Comparison of ENCODE assay signal across 27 cellular contexts in the genomic region with DNA sequence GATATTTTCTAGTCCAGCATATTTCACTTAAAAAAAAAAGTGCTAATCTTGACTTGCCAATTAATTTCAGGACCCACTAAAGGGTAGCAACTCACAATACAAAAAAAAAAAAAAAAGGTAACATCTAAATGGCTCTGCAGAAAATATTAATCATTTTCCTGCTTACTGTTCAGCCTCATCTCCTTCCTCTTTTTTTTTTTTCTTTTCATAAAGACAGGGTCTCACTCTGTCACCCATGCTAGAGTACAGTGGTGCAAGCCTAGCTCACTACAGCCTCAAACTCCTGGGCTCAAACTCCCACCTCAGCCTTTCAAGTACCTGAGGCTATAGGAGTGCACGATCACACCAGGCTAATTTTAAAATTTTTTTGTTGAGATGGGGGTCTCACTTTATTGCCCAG.
"Had no signal": no experiment of that assay in that cellular context is flagged by ENCODE, and none has a peak within 500 bp of the region (broad histone marks: within the 10 kb centered on the region; RNA-seq: fewer than 3 reads in every experiment).

No MANE protein-coding gene starts in this region.

- H3K27me3 ChIP-seq: colonic mucosa, esophagus muscularis mucosa, foreskin keratinocyte, gastroesophageal sphincter, heart left ventricle, hepatocyte, left lung, right atrium auricular region, tibial nerve, upper lobe of left lung had no signal

- H3K4me1 Mint-ChIP-seq: nephron progenitor cell had no signal

- H3K27me3 Mint-ChIP-seq: naive thymus-derived CD8-positive, alpha-beta T cell; stimulated activated naive CD8-positive, alpha-beta T cell treated with anti-CD3 and anti-CD28 coated beads, Interleukin-15, Interleukin-2, amounts not matched to agents 100 ng/mL and 50 ng/mL, for 24 hours had no signal

- ATAC-seq: foreskin keratinocyte; gastroesophageal sphincter; heart left ventricle; left cardiac atrium; left lung; naive thymus-derived CD8-positive, alpha-beta T cell; sciatic nerve had no signal

- H3K4me3 ChIP-seq: colonic mucosa, esophagus muscularis mucosa, gastroesophageal sphincter, heart left ventricle, hepatocyte, left lung, prostate gland, right atrium auricular region, smooth muscle cell, thoracic aorta, tibial nerve, upper lobe of left lung had no signal

- H3K27ac ChIP-seq: colonic mucosa, esophagus muscularis mucosa, foreskin keratinocyte, gastroesophageal sphincter, heart left ventricle, hepatocyte, left lung, prostate gland, right atrium auricular region, thoracic aorta, tibial nerve, upper lobe of left lung had no signal

- H3K36me3 ChIP-seq: colonic mucosa, prostate gland had no signal

- H3K4me2 ChIP-seq: hepatocyte, smooth muscle cell had no signal

- H3K4me3 Mint-ChIP-seq: naive thymus-derived CD8-positive, alpha-beta T cell; nephron progenitor cell; stimulated activated naive CD8-positive, alpha-beta T cell treated with anti-CD3 and anti-CD28 coated beads, Interleukin-15, Interleukin-2, amounts not matched to agents 100 ng/mL and 50 ng/mL, for 24 hours had no signal

- H3K9me3 Mint-ChIP-seq: naive thymus-derived CD8-positive, alpha-beta T cell; nephron progenitor cell; stimulated activated naive CD8-positive, alpha-beta T cell treated with anti-CD3 and anti-CD28 coated beads, Interleukin-15, Interleukin-2, amounts not matched to agents 100 ng/mL and 50 ng/mL, for 24 hours had no signal

- DNase-seq: colonic mucosa; dermis blood vessel endothelial cell; effector memory CD4-positive, alpha-beta T cell; foreskin keratinocyte; heart left ventricle; left cardiac atrium; left lung; mesendoderm; midbrain; naive thymus-derived CD8-positive, alpha-beta T cell; nephron progenitor cell; nucleus accumbens; stimulated activated CD4-positive, alpha-beta T cell treated with anti-CD3 and anti-CD28 coated beads, Interleukin-12 subunit alpha, Interleukin-12 subunit beta, amount 100 ng/mL, for 4 hours; stimulated activated CD4-positive, alpha-beta T cell treated with anti-CD3 and anti-CD28 coated beads, Interleukin-1b, Interleukin-23, amount 100 ng/mL, for 48 hours; stimulated activated CD4-positive, alpha-beta T cell treated with anti-CD3 and anti-CD28 coated beads, Interleukin-4, amount 100 ng/mL, for 1 hour; stimulated activated CD8-positive, alpha-beta memory T cell treated with anti-CD3 and anti-CD28 coated beads, Interleukin-4, amount 100 ng/mL, for 48 hours had no signal

- H3K27ac Mint-ChIP-seq: nephron progenitor cell had no signal

- H3K4me1 ChIP-seq: colonic mucosa, esophagus muscularis mucosa, foreskin keratinocyte, gastroesophageal sphincter, heart left ventricle, left lung, prostate gland, right atrium auricular region, tibial nerve, upper lobe of left lung had no signal

- H3K9me3 ChIP-seq: colonic mucosa, esophagus muscularis mucosa, gastroesophageal sphincter, heart left ventricle, prostate gland, right atrium auricular region, thoracic aorta, tibial nerve, upper lobe of left lung had no signal
